Comparison of ENCODE assay signal across 14 cellular contexts in genomic region chr7:82194011-82194410, GRCh38.
DNase-seq lines count a peak whose midpoint lies in the region; ATAC-seq and TF ChIP-seq lines count a peak whose summit lies in the region.
"Had no signal": no experiment of that assay in that cellular context is flagged by ENCODE, and none has a peak within 500 bp of the region (broad histone marks: within the 10 kb centered on the region; RNA-seq: fewer than 3 reads in every experiment).

No MANE protein-coding gene starts in this region.

- TF ChIP-seq CTCF in NB4 (IDR thresholded peaks at IDR 0.05; ENCODE audit: low read depth, low read length) = no peak
- TF ChIP-seq CTCF in choroid plexus epithelial cell (conservative IDR thresholded peaks at IDR 0.05; ENCODE audit: low read depth, low read length) = no peak

- H3K27ac Mint-ChIP-seq in activated T-helper 2 cell treated with anti-CD3 and anti-CD28 coated beads, Interferon-gamma antibody, Interleukin-2, Interleukin-4, amounts not matched to agents 10 μg/mL and 5 μg/mL and 100 μg/mL, durations not matched to agents 14 hours and 24 hours and 36 hours = no peak overlapping the region

- no peak for ATAC-seq in GM19023 (IDR thresholded peaks at IDR 0.05; ENCODE audit: unreplicated experiment)
- no peak for ATAC-seq in HG03045 (IDR thresholded peaks at IDR 0.05; ENCODE audit: unreplicated experiment)
- no peak for ATAC-seq in HG03039 (IDR thresholded peaks at IDR 0.05; ENCODE audit: unreplicated experiment)
- ATAC-seq: stimulated activated naive CD8-positive, alpha-beta T cell treated with anti-CD3 and anti-CD28 coated beads, Interleukin-15, Interleukin-2, amounts not matched to agents 100 U/mL and 50 U/mL, for 24 hours had no signal

- DNase-seq in AG20443 (ENCODE audit: low spot score) = peak; percentile 56
- DNase-seq in NB4 (ENCODE audit: low read depth) = peak; percentile 16
- DNase-seq in choroid plexus epithelial cell (ENCODE audit: low read depth) = peak; percentile 52
- peak; percentile 12 for DNase-seq in kidney glomerular epithelial cell (lab: John Stamatoyannopoulos, UW)
- DNase-seq in activated T-helper 2 cell treated with anti-CD3 and anti-CD28 coated beads, Interferon-gamma antibody, Interleukin-2, Interleukin-4, amounts not matched to agents 10 μg/mL and 5 μg/mL and 100 μg/mL, durations not matched to agents 14 hours and 24 hours and 36 hours (ENCODE audit: low spot score) = no peak
- DNase-seq: activated effector memory CD4-positive, alpha-beta T cell treated with anti-CD3 and anti-CD28 coated beads, Interleukin-2, amount 50 U/mL, for 16 hours; cerebellar nuclear complex; heart left ventricle; NCI-H1092; stimulated activated CD4-positive, alpha-beta T cell treated with anti-CD3 and anti-CD28 coated beads, Interleukin-4, amount 100 ng/mL, for 4 hours; stimulated activated naive CD8-positive, alpha-beta T cell treated with anti-CD3 and anti-CD28 coated beads, Interleukin-15, Interleukin-2, amounts not matched to agents 100 U/mL and 50 U/mL, for 24 hours had no signal

- no peak for TF ChIP-seq POLR2A in NB4 (IDR thresholded peaks at IDR 0.05; ENCODE audit: extremely low read depth, insufficient read length)

- intact Hi-C loops in activated T-helper 2 cell treated with anti-CD3 and anti-CD28 coated beads, Interferon-gamma antibody, Interleukin-2, Interleukin-4, amounts not matched to agents 10 μg/mL and 5 μg/mL and 100 μg/mL, durations not matched to agents 14 hours and 24 hours and 36 hours (cut with micrococcal nuclease) = no loop called here

- H3K9me3 Mint-ChIP-seq in activated T-helper 2 cell treated with anti-CD3 and anti-CD28 coated beads, Interferon-gamma antibody, Interleukin-2, Interleukin-4, amounts not matched to agents 10 μg/mL and 5 μg/mL and 100 μg/mL, durations not matched to agents 14 hours and 24 hours and 36 hours = no peaks in the 10 kb centered on the region

- no peak overlapping the region for H3K4me3 Mint-ChIP-seq in activated T-helper 2 cell treated with anti-CD3 and anti-CD28 coated beads, Interferon-gamma antibody, Interleukin-2, Interleukin-4, amounts not matched to agents 10 μg/mL and 5 μg/mL and 100 μg/mL, durations not matched to agents 14 hours and 24 hours and 36 hours (ENCODE audit: low read depth)

- H3K36me3 Mint-ChIP-seq in activated T-helper 2 cell treated with anti-CD3 and anti-CD28 coated beads, Interferon-gamma antibody, Interleukin-2, Interleukin-4, amounts not matched to agents 10 μg/mL and 5 μg/mL and 100 μg/mL, durations not matched to agents 14 hours and 24 hours and 36 hours (ENCODE audit: low read depth) = no peaks in the 10 kb centered on the region

- H3K4me3 ChIP-seq in NB4 (ENCODE audit: low read depth, low read length) (no peak overlapping the region), choroid plexus epithelial cell (ENCODE audit: low read depth, low read length) (no peak overlapping the region)
- H3K4me3 ChIP-seq: heart left ventricle had no signal

- H3K27me3 Mint-ChIP-seq in activated T-helper 2 cell treated with anti-CD3 and anti-CD28 coated beads, Interferon-gamma antibody, Interleukin-2, Interleukin-4, amounts not matched to agents 10 μg/mL and 5 μg/mL and 100 μg/mL, durations not matched to agents 14 hours and 24 hours and 36 hours (ENCODE audit: low read depth) = no peaks in the 10 kb centered on the region

- no peaks in the 10 kb centered on the region for H3K4me1 Mint-ChIP-seq in activated T-helper 2 cell treated with anti-CD3 and anti-CD28 coated beads, Interferon-gamma antibody, Interleukin-2, Interleukin-4, amounts not matched to agents 10 μg/mL and 5 μg/mL and 100 μg/mL, durations not matched to agents 14 hours and 24 hours and 36 hours (ENCODE audit: low read depth)
